In genomic region chr12:57722716-57723629, GRCh38 we compare ENCODE assay signal across 17 cellular contexts. TPM values are rescaled to one million over a fixed set of nuclear protein-coding genes. Genes with fewer than 3 reads are reported as not detected.
DNase-seq lines count a peak whose midpoint lies in the region; ATAC-seq and TF ChIP-seq lines count a peak whose summit lies in the region.
"Had no signal": no experiment of that assay in that cellular context is flagged by ENCODE, and none has a peak within 500 bp of the region (broad histone marks: within the 10 kb centered on the region; RNA-seq: fewer than 3 reads in every experiment).

No MANE protein-coding gene starts in this region.

- H2AFZ ChIP-seq in GM23338, result no peak overlapping the region

- no peaks in the 10 kb centered on the region for H3K4me1 ChIP-seq in neutrophil (ENCODE audit: control insufficient read depth in 1 of 2, insufficient read depth in 1 of 2, low read depth in 1 of 2, low read length in 1 of 2)
- H3K4me1 ChIP-seq in GM23338 (ENCODE audit: insufficient read depth), result no peaks in the 10 kb centered on the region

- H3F3A ChIP-seq in GM23338 (replicated peaks; ENCODE audit: low read depth), result no peaks in the 10 kb centered on the region

- H3K36me3 ChIP-seq in neutrophil (peaks cover 96% of the 10 kb centered on the region), GM23338 (ENCODE audit: insufficient read depth) (peaks cover 6% of the 10 kb centered on the region; the same call in 1 of the 2 replicates)

- peak overlapping the region; percentile 16 for H3K4me3 Mint-ChIP-seq in activated CD4-positive, alpha-beta T cell treated with anti-CD3 and anti-CD28 coated beads, Interleukin-2, amount 10 ng/mL, durations not matched to agents 7 days and 5 days
- no peak overlapping the region for H3K4me3 Mint-ChIP-seq in activated CD4-positive, alpha-beta T cell treated with anti-CD3 and anti-CD28 coated beads for 36 hours
- H3K4me3 Mint-ChIP-seq in activated CD4-positive, alpha-beta memory T cell treated with anti-CD3 and anti-CD28 coated beads, Interleukin-2, amount 10 ng/mL, durations not matched to agents 7 days and 5 days, result no peak overlapping the region
- no peak overlapping the region for H3K4me3 Mint-ChIP-seq in GM23338
- H3K4me3 Mint-ChIP-seq: activated T-helper 1 cell treated with anti-CD3 and anti-CD28 coated beads, Interleukin-12 subunit alpha, Interleukin-12 subunit beta, Interleukin-2, Interleukin-4 antibody, amounts not matched to agents 30 ng/mL and 10 ng/mL and 1 ng/mL, durations not matched to agents 14 hours and 24 hours and 36 hours; brain; memory B cell had no signal

- no peaks in the 10 kb centered on the region for H3K27me3 ChIP-seq in neutrophil
- peaks cover 50% of the 10 kb centered on the region for H3K27me3 ChIP-seq in GM23338 (ENCODE audit: insufficient read depth)

- DNase-seq in activated CD4-positive, alpha-beta T cell treated with anti-CD3 and anti-CD28 coated beads, Interleukin-2, amount 10 ng/mL, durations not matched to agents 7 days and 5 days, result peak; percentile 5
- no peak for DNase-seq in activated CD4-positive, alpha-beta T cell treated with anti-CD3 and anti-CD28 coated beads for 36 hours
- DNase-seq in GM10248 (ENCODE audit: extremely low spot score) (peak; percentile 13), GM23338 (ENCODE audit: low spot score) (no peak)
- no peak for DNase-seq in activated CD4-positive, alpha-beta memory T cell treated with anti-CD3 and anti-CD28 coated beads, Interleukin-2, amount 10 ng/mL, durations not matched to agents 7 days and 5 days
- DNase-seq: ACHN, MV-4-11, NCI-H345, nucleus accumbens had no signal

- no peak overlapping the region for H3K4me2 ChIP-seq in GM23338

- peaks cover 52% of the 10 kb centered on the region for H3K36me3 Mint-ChIP-seq in activated CD4-positive, alpha-beta T cell treated with anti-CD3 and anti-CD28 coated beads, Interleukin-2, amount 10 ng/mL, durations not matched to agents 7 days and 5 days (ENCODE audit: low read depth)
- peaks cover 42% of the 10 kb centered on the region for H3K36me3 Mint-ChIP-seq in activated CD4-positive, alpha-beta T cell treated with anti-CD3 and anti-CD28 coated beads for 36 hours (ENCODE audit: low read depth)
- H3K36me3 Mint-ChIP-seq in activated CD4-positive, alpha-beta memory T cell treated with anti-CD3 and anti-CD28 coated beads, Interleukin-2, amount 10 ng/mL, durations not matched to agents 7 days and 5 days (ENCODE audit: low read depth), result peaks cover 61% of the 10 kb centered on the region
- peaks cover 14% of the 10 kb centered on the region for H3K36me3 Mint-ChIP-seq in GM23338 (ENCODE audit: low read depth)

- CTCF ChIA-PET in activated CD4-positive, alpha-beta T cell treated with anti-CD3 and anti-CD28 coated beads, Interleukin-2, amount 10 ng/mL, durations not matched to agents 7 days and 5 days (lab: Charles Lee), result interaction anchor here (1.1 to 2.4 kb wide), 2 partner anchors 11 to 29 kb away, joined by 5 to 8 read pairs; partner anchors contain the start of gene OS9
- CTCF ChIA-PET in activated CD4-positive, alpha-beta T cell treated with anti-CD3 and anti-CD28 coated beads for 36 hours (lab: Charles Lee), result interaction anchor here (1.2 kb wide), 1 partner anchor 9 kb away, joined by 4 read pairs; no protein-coding TSS in a partner anchor
- CTCF ChIA-PET in GM10248 (lab: Yijun Ruan, JAX), result interaction anchor here (1.3 kb wide), 1 partner anchor 139 kb away, joined by 3 read pairs; no protein-coding TSS in a partner anchor
- CTCF ChIA-PET in activated CD4-positive, alpha-beta memory T cell treated with anti-CD3 and anti-CD28 coated beads, Interleukin-2, amount 10 ng/mL, durations not matched to agents 7 days and 5 days (lab: Charles Lee), result interaction anchor here (0.6 to 1.1 kb wide), 4 partner anchors 13 to 140 kb away, joined by 3 to 4 read pairs (median 4); no protein-coding TSS in a partner anchor

- POLR2A ChIA-PET in activated CD4-positive, alpha-beta T cell treated with anti-CD3 and anti-CD28 coated beads, Interleukin-2, amount 10 ng/mL, durations not matched to agents 7 days and 5 days (lab: Charles Lee), result no interaction called here
- POLR2A ChIA-PET in activated CD4-positive, alpha-beta T cell treated with anti-CD3 and anti-CD28 coated beads for 36 hours (lab: Charles Lee), result no interaction called here
- POLR2A ChIA-PET in GM10248 (lab: Yijun Ruan, JAX), result no interaction called here
- POLR2A ChIA-PET in activated CD4-positive, alpha-beta memory T cell treated with anti-CD3 and anti-CD28 coated beads, Interleukin-2, amount 10 ng/mL, durations not matched to agents 7 days and 5 days (lab: Charles Lee), result interaction anchor here (1.0 to 2.8 kb wide), 8 partner anchors 9 to 29 kb away, joined by 3 to 12 read pairs (median 3); partner anchors contain the start of genes OS9 and TSPAN31

- TF ChIP-seq CTCF in GM10248 (IDR thresholded peaks at IDR 0.05; ENCODE audit: control extremely low read depth, extremely low read depth, low read depth, missing control alignments), result no peak
- TF ChIP-seq CTCF in neutrophil (IDR thresholded peaks at IDR 0.05), result no peak
- peak in 1 of 2 experiments; percentile 21; a peak in 1 of 4 replicates for TF ChIP-seq CTCF in GM23338 (conservative IDR thresholded peaks at IDR 0.05; ENCODE audit: low read depth in 2 of 2)

- H3K9me2 ChIP-seq in GM23338 (ENCODE audit: insufficient read depth), result no peaks in the 10 kb centered on the region

- H3K9me3 ChIP-seq in neutrophil, result no peaks in the 10 kb centered on the region

- H3K27me3 Mint-ChIP-seq in activated CD4-positive, alpha-beta T cell treated with anti-CD3 and anti-CD28 coated beads, Interleukin-2, amount 10 ng/mL, durations not matched to agents 7 days and 5 days, result no peaks in the 10 kb centered on the region
- no peaks in the 10 kb centered on the region for H3K27me3 Mint-ChIP-seq in activated CD4-positive, alpha-beta T cell treated with anti-CD3 and anti-CD28 coated beads for 36 hours
- H3K27me3 Mint-ChIP-seq in activated CD4-positive, alpha-beta memory T cell treated with anti-CD3 and anti-CD28 coated beads, Interleukin-2, amount 10 ng/mL, durations not matched to agents 7 days and 5 days, result no peaks in the 10 kb centered on the region
- peaks cover 48% of the 10 kb centered on the region for H3K27me3 Mint-ChIP-seq in GM23338 (ENCODE audit: insufficient read depth, low read depth, poor library complexity)
- H3K27me3 Mint-ChIP-seq: memory B cell had no signal

- H3K79me2 ChIP-seq in GM23338 (replicated peaks; ENCODE audit: insufficient read depth), result no peaks in the 10 kb centered on the region

- no peak for ATAC-seq in activated CD4-positive, alpha-beta T cell treated with anti-CD3 and anti-CD28 coated beads for 36 hours
- ATAC-seq in HG03378 (IDR thresholded peaks at IDR 0.05; ENCODE audit: unreplicated experiment) (no peak), GM23338 (no peak), GM21390 (IDR thresholded peaks at IDR 0.05; ENCODE audit: unreplicated experiment) (no peak)
- ATAC-seq: activated CD4-positive, CD25-positive, alpha-beta regulatory T cell treated with anti-CD3 and anti-CD28 coated beads, Interleukin-2, amount 50 U/mL, for 24 hours; Panc1 had no signal

- H3K4me3 ChIP-seq in neutrophil (ENCODE audit: low read depth in 1 of 2, low read length in 1 of 2), result no peak overlapping the region
- H3K4me3 ChIP-seq in GM23338, result no peak overlapping the region

- H3K9me3 Mint-ChIP-seq in activated CD4-positive, alpha-beta T cell treated with anti-CD3 and anti-CD28 coated beads, Interleukin-2, amount 10 ng/mL, durations not matched to agents 7 days and 5 days, result no peaks in the 10 kb centered on the region
- no peaks in the 10 kb centered on the region for H3K9me3 Mint-ChIP-seq in activated CD4-positive, alpha-beta T cell treated with anti-CD3 and anti-CD28 coated beads for 36 hours (ENCODE audit: low read depth)
- no peaks in the 10 kb centered on the region for H3K9me3 Mint-ChIP-seq in activated CD4-positive, alpha-beta memory T cell treated with anti-CD3 and anti-CD28 coated beads, Interleukin-2, amount 10 ng/mL, durations not matched to agents 7 days and 5 days
- H3K9me3 Mint-ChIP-seq in GM23338, result no peaks in the 10 kb centered on the region
- H3K9me3 Mint-ChIP-seq: activated T-helper 1 cell treated with anti-CD3 and anti-CD28 coated beads, Interleukin-12 subunit alpha, Interleukin-12 subunit beta, Interleukin-2, Interleukin-4 antibody, amounts not matched to agents 30 ng/mL and 10 ng/mL and 1 ng/mL, durations not matched to agents 14 hours and 24 hours and 36 hours; memory B cell had no signal

- peaks cover 6% of the 10 kb centered on the region for H3K4me1 Mint-ChIP-seq in activated CD4-positive, alpha-beta T cell treated with anti-CD3 and anti-CD28 coated beads, Interleukin-2, amount 10 ng/mL, durations not matched to agents 7 days and 5 days
- H3K4me1 Mint-ChIP-seq in activated CD4-positive, alpha-beta T cell treated with anti-CD3 and anti-CD28 coated beads for 36 hours, result no peaks in the 10 kb centered on the region
- peaks cover 2% of the 10 kb centered on the region for H3K4me1 Mint-ChIP-seq in activated CD4-positive, alpha-beta memory T cell treated with anti-CD3 and anti-CD28 coated beads, Interleukin-2, amount 10 ng/mL, durations not matched to agents 7 days and 5 days
- peaks cover 15% of the 10 kb centered on the region for H3K4me1 Mint-ChIP-seq in GM23338

- H4K20me1 ChIP-seq in GM23338 (replicated peaks; ENCODE audit: insufficient read depth), result no peaks in the 10 kb centered on the region

- peak overlapping the region; percentile 65 for H3K27ac Mint-ChIP-seq in activated CD4-positive, alpha-beta T cell treated with anti-CD3 and anti-CD28 coated beads, Interleukin-2, amount 10 ng/mL, durations not matched to agents 7 days and 5 days
- H3K27ac Mint-ChIP-seq in activated CD4-positive, alpha-beta T cell treated with anti-CD3 and anti-CD28 coated beads for 36 hours, result no peak overlapping the region
- H3K27ac Mint-ChIP-seq in activated CD4-positive, alpha-beta memory T cell treated with anti-CD3 and anti-CD28 coated beads, Interleukin-2, amount 10 ng/mL, durations not matched to agents 7 days and 5 days, result peak overlapping the region; percentile 26
- H3K27ac Mint-ChIP-seq in GM23338, result no peak overlapping the region
- H3K27ac Mint-ChIP-seq: activated T-helper 1 cell treated with anti-CD3 and anti-CD28 coated beads, Interleukin-12 subunit alpha, Interleukin-12 subunit beta, Interleukin-2, Interleukin-4 antibody, amounts not matched to agents 30 ng/mL and 10 ng/mL and 1 ng/mL, durations not matched to agents 14 hours and 24 hours and 36 hours had no signal

- intact Hi-C loops in activated CD4-positive, alpha-beta T cell treated with anti-CD3 and anti-CD28 coated beads for 36 hours (cut with DNase I, micrococcal nuclease), result no loop called here

- peak overlapping the region; percentile 61 for H3K27ac ChIP-seq in neutrophil
- H3K27ac ChIP-seq in GM23338 (ENCODE audit: low read depth), result no peak overlapping the region

RNA-seq across cellular contexts. Expression of gene AGAP2, which starts 15.6 kb away (rescaled TPM):
- total RNA-seq in activated CD4-positive, alpha-beta T cell treated with anti-CD3 and anti-CD28 coated beads, Interleukin-2, amount 10 ng/mL, durations not matched to agents 7 days and 5 days, result 10 to 100 TPM; 72.6 to 73.3 TPM
- total RNA-seq in activated CD4-positive, alpha-beta T cell treated with anti-CD3 and anti-CD28 coated beads for 36 hours, result 10 to 100 TPM; 28.0 to 46.9 TPM
- 10 to 100 TPM; 84.5 to 85.1 TPM for total RNA-seq in activated CD4-positive, alpha-beta memory T cell treated with anti-CD3 and anti-CD28 coated beads, Interleukin-2, amount 10 ng/mL, durations not matched to agents 7 days and 5 days
- total RNA-seq in GM23338 (2014; rRNA removed; shearing (Covaris generic)), result 1.1 and 1.3 TPM in 2 replicates
- polyA plus RNA-seq in GM23338 (2016; fragmentation: Nextera tagmentation; extraction: Ambion mirVana), result 0.36 and 0.38 TPM in 2 replicates

RNA-seq across cellular contexts. Expression of gene TSPAN31, which starts 21.9 kb away (rescaled TPM):
- total RNA-seq in activated CD4-positive, alpha-beta T cell treated with anti-CD3 and anti-CD28 coated beads, Interleukin-2, amount 10 ng/mL, durations not matched to agents 7 days and 5 days, result 10 to 100 TPM; 18.6 to 22.3 TPM
- 10 to 100 TPM; 13.6 to 15.9 TPM for total RNA-seq in activated CD4-positive, alpha-beta T cell treated with anti-CD3 and anti-CD28 coated beads for 36 hours
- 10 to 100 TPM; 21.8 to 23.0 TPM for total RNA-seq in activated CD4-positive, alpha-beta memory T cell treated with anti-CD3 and anti-CD28 coated beads, Interleukin-2, amount 10 ng/mL, durations not matched to agents 7 days and 5 days
- 15.6 and 32.9 TPM in 2 replicates for total RNA-seq in GM23338 (2014; rRNA removed; shearing (Covaris generic))
- polyA plus RNA-seq in GM23338 (2016; fragmentation: Nextera tagmentation; extraction: Ambion mirVana), result 12.9 and 15.5 TPM in 2 replicates

RNA-seq across cellular contexts. Expression of gene OS9, which starts 29.0 kb away (rescaled TPM):
- 100 to 1,000 TPM; 138 to 142 TPM for total RNA-seq in activated CD4-positive, alpha-beta T cell treated with anti-CD3 and anti-CD28 coated beads, Interleukin-2, amount 10 ng/mL, durations not matched to agents 7 days and 5 days
- total RNA-seq in activated CD4-positive, alpha-beta T cell treated with anti-CD3 and anti-CD28 coated beads for 36 hours, result 10 to 100 TPM; 61.7 to 63.2 TPM
- 100 to 1,000 TPM; 146 to 152 TPM for total RNA-seq in activated CD4-positive, alpha-beta memory T cell treated with anti-CD3 and anti-CD28 coated beads, Interleukin-2, amount 10 ng/mL, durations not matched to agents 7 days and 5 days
- total RNA-seq in GM23338 (2014; rRNA removed; shearing (Covaris generic)), result 66.1 and 79.7 TPM in 2 replicates
- 27.5 and 29.3 TPM in 2 replicates for polyA plus RNA-seq in GM23338 (2016; fragmentation: Nextera tagmentation; extraction: Ambion mirVana)

RNA-seq across cellular contexts. Expression of gene CDK4, which starts 29.1 kb away (rescaled TPM):
- total RNA-seq in activated CD4-positive, alpha-beta T cell treated with anti-CD3 and anti-CD28 coated beads, Interleukin-2, amount 10 ng/mL, durations not matched to agents 7 days and 5 days, result 100 to 1,000 TPM in 1 of 2 experiments, 10 to 100 TPM in 1; 84.4 to 104 TPM
- 100 to 1,000 TPM; 132 to 208 TPM for total RNA-seq in activated CD4-positive, alpha-beta T cell treated with anti-CD3 and anti-CD28 coated beads for 36 hours
- total RNA-seq in activated CD4-positive, alpha-beta memory T cell treated with anti-CD3 and anti-CD28 coated beads, Interleukin-2, amount 10 ng/mL, durations not matched to agents 7 days and 5 days, result 10 to 100 TPM; 87.7 to 88.6 TPM
- 198 and 214 TPM in 2 replicates for total RNA-seq in GM23338 (2014; rRNA removed; shearing (Covaris generic))
- 105 and 108 TPM in 2 replicates for polyA plus RNA-seq in GM23338 (2016; fragmentation: Nextera tagmentation; extraction: Ambion mirVana)

RNA-seq across cellular contexts. Expression of gene MARCHF9, which starts 31.9 kb away (rescaled TPM):
- total RNA-seq in activated CD4-positive, alpha-beta T cell treated with anti-CD3 and anti-CD28 coated beads, Interleukin-2, amount 10 ng/mL, durations not matched to agents 7 days and 5 days, result 10 to 100 TPM; 23.7 to 27.2 TPM
- 10 to 100 TPM; 20.9 to 22.5 TPM for total RNA-seq in activated CD4-positive, alpha-beta T cell treated with anti-CD3 and anti-CD28 coated beads for 36 hours
- 10 to 100 TPM; 29.2 to 31.4 TPM for total RNA-seq in activated CD4-positive, alpha-beta memory T cell treated with anti-CD3 and anti-CD28 coated beads, Interleukin-2, amount 10 ng/mL, durations not matched to agents 7 days and 5 days
- total RNA-seq in GM23338 (2014; rRNA removed; shearing (Covaris generic)), result 2.9 and 3.5 TPM in 2 replicates
- polyA plus RNA-seq in GM23338 (2016; fragmentation: Nextera tagmentation; extraction: Ambion mirVana), result 3.1 and 3.3 TPM in 2 replicates

Comparison
In these comparisons a context has a peak if more than half of its experiments do, and no peak if none do; other contexts are left out.
1. DNase-seq: peak in activated CD4-positive, alpha-beta T cell treated with anti-CD3 and anti-CD28 coated beads, Interleukin-2, amount 10 ng/mL, durations not matched to agents 7 days and 5 days (single experiment) and GM10248 (single experiment); none in activated CD4-positive, alpha-beta T cell treated with anti-CD3 and anti-CD28 coated beads for 36 hours (single experiment), activated CD4-positive, alpha-beta memory T cell treated with anti-CD3 and anti-CD28 coated beads, Interleukin-2, amount 10 ng/mL, durations not matched to agents 7 days and 5 days (single experiment) and GM23338 (single experiment).
2. H3K27ac Mint-ChIP-seq: peak in activated CD4-positive, alpha-beta T cell treated with anti-CD3 and anti-CD28 coated beads, Interleukin-2, amount 10 ng/mL, durations not matched to agents 7 days and 5 days (single experiment) and activated CD4-positive, alpha-beta memory T cell treated with anti-CD3 and anti-CD28 coated beads, Interleukin-2, amount 10 ng/mL, durations not matched to agents 7 days and 5 days (single experiment); none in activated CD4-positive, alpha-beta T cell treated with anti-CD3 and anti-CD28 coated beads for 36 hours (single experiment) and GM23338 (single experiment).
3. RNA of gene AGAP2, which starts 15.6 kb away (total RNA-seq): 84.5 to 85.1 TPM in activated CD4-positive, alpha-beta memory T cell treated with anti-CD3 and anti-CD28 coated beads, Interleukin-2, amount 10 ng/mL, durations not matched to agents 7 days and 5 days, 72.6 to 73.3 TPM in activated CD4-positive, alpha-beta T cell treated with anti-CD3 and anti-CD28 coated beads, Interleukin-2, amount 10 ng/mL, durations not matched to agents 7 days and 5 days and 28.0 to 46.9 TPM in activated CD4-positive, alpha-beta T cell treated with anti-CD3 and anti-CD28 coated beads for 36 hours; 1.1 to 1.3 TPM in GM23338; every median in the first group is over 10 times any median in the second.